1 cellular context compared by ENCODE assay signal in genomic region chr1:32249831-32250525, GRCh38.
TF ChIP-seq lines count a peak whose summit lies in the region.

No MANE protein-coding gene starts in this region.

TF ChIP-seq in HepG2, 621 proteins besides CTCF, POLR2A, EP300 and RAD21 (continued from another document and continues in another):
- TF ChIP-seq ZBTB37 (CRISPR knock-in tag; IDR thresholded peaks at IDR 0.05) (no peak), JUN (CRISPR knock-in tag; IDR thresholded peaks at IDR 0.05) (peak; percentile 90), ZFP36L1 (CRISPR knock-in tag; IDR thresholded peaks at IDR 0.05) (no peak), FUBP1 (CRISPR knock-in tag; IDR thresholded peaks at IDR 0.05; ENCODE audit: borderline replicate concordance) (0 out of 2 replicates have a peak, but pooled peaks have one; percentile 42), ZSCAN5A (CRISPR knock-in tag; IDR thresholded peaks at IDR 0.05; ENCODE audit: borderline replicate concordance) (no peak; the same call in 1 of the 2 replicates), ZNF709 (CRISPR knock-in tag; IDR thresholded peaks at IDR 0.05) (no peak), FOSL1 (CRISPR knock-in tag; IDR thresholded peaks at IDR 0.05; ENCODE audit: borderline replicate concordance) (0 out of 2 replicates have a peak, but pooled peaks have one; percentile 49), FOSL2 (CRISPR knock-in tag; IDR thresholded peaks at IDR 0.05) (peak; percentile 90), ZNF710 (CRISPR knock-in tag; IDR thresholded peaks at IDR 0.05; ENCODE audit: borderline replicate concordance) (peak; percentile 88), NAIF1 (CRISPR knock-in tag; IDR thresholded peaks at IDR 0.05; ENCODE audit: borderline replicate concordance) (no peak), ATF3 (CRISPR knock-in tag; IDR thresholded peaks at IDR 0.05) (peak; percentile 56), ZNF598 (CRISPR knock-in tag; IDR thresholded peaks at IDR 0.05; ENCODE audit: borderline replicate concordance) (peak; percentile 26; the same call in 1 of the 2 replicates), MXD3 (CRISPR knock-in tag; IDR thresholded peaks at IDR 0.05) (no peak), JUNB (CRISPR knock-in tag; IDR thresholded peaks at IDR 0.05; ENCODE audit: borderline replicate concordance) (no peak), NCOR1 (IDR thresholded peaks at IDR 0.05; ENCODE audit: borderline replicate concordance, low read length) (no peak; the same call in 1 of the 2 replicates), GPN1 (CRISPR knock-in tag; IDR thresholded peaks at IDR 0.05; ENCODE audit: borderline replicate concordance) (no peak), KLF15 (CRISPR knock-in tag; IDR thresholded peaks at IDR 0.05; ENCODE audit: borderline replicate concordance) (no peak), SIN3B (IDR thresholded peaks at IDR 0.05; ENCODE audit: low read length) (no peak), ZMYM2 (CRISPR knock-in tag; IDR thresholded peaks at IDR 0.05) (peak; percentile 84), ZNF563 (CRISPR knock-in tag; IDR thresholded peaks at IDR 0.05) (no peak; the same call in 1 of the 2 replicates), PHF21A (CRISPR knock-in tag; IDR thresholded peaks at IDR 0.05) (peak; percentile 92), HES4 (CRISPR knock-in tag; IDR thresholded peaks at IDR 0.05; ENCODE audit: borderline replicate concordance) (no peak), ZNF552 (CRISPR knock-in tag; IDR thresholded peaks at IDR 0.05; ENCODE audit: borderline replicate concordance) (no peak), FOXO1 (CRISPR knock-in tag; IDR thresholded peaks at IDR 0.05) (peak; percentile 72; the same call in 1 of the 2 replicates), CCAR2 (optimal IDR thresholded peaks at IDR 0.05; ENCODE audit: low read depth, low read length) (peak; percentile 38), ZSCAN30 (CRISPR knock-in tag; IDR thresholded peaks at IDR 0.05) (no peak), IRF2 (CRISPR knock-in tag; IDR thresholded peaks at IDR 0.05) (peak; percentile 85), SKI (IDR thresholded peaks at IDR 0.05; ENCODE audit: partially characterized antibody) (peak; percentile 84), ESRRA (CRISPR knock-in tag; IDR thresholded peaks at IDR 0.05; ENCODE audit: low read depth) (peak; percentile 92), ZZZ3 (CRISPR knock-in tag; IDR thresholded peaks at IDR 0.05; ENCODE audit: borderline replicate concordance) (no peak), HNRNPUL1 (IDR thresholded peaks at IDR 0.05; ENCODE audit: low read depth, low read length) (no peak), JARID2 (CRISPR knock-in tag; IDR thresholded peaks at IDR 0.05; ENCODE audit: insufficient replicate concordance) (no peak), CEBPZ (IDR thresholded peaks at IDR 0.05; ENCODE audit: low read length) (no peak), KMT2A (CRISPR knock-in tag; IDR thresholded peaks at IDR 0.05) (peak; percentile 47; the same call in 1 of the 2 replicates), ZNF34 (CRISPR knock-in tag; IDR thresholded peaks at IDR 0.05; ENCODE audit: borderline replicate concordance) (no peak; the same call in 1 of the 2 replicates), ZNF772 (CRISPR knock-in tag; IDR thresholded peaks at IDR 0.05) (no peak), ZNF782 (CRISPR knock-in tag; IDR thresholded peaks at IDR 0.05; ENCODE audit: borderline replicate concordance) (0 out of 2 replicates have a peak, but pooled peaks have one; percentile 19), TCF7 (IDR thresholded peaks at IDR 0.05; ENCODE audit: low read depth) (no peak; the same call in 1 of the 2 replicates), KLF6 (CRISPR knock-in tag; IDR thresholded peaks at IDR 0.05) (no peak), ZNF720 (CRISPR knock-in tag; IDR thresholded peaks at IDR 0.05) (no peak), ZNF207 (IDR thresholded peaks at IDR 0.05; ENCODE audit: borderline replicate concordance) (no peak), POLR2AphosphoS2 (IDR thresholded peaks at IDR 0.05; ENCODE audit: low read depth, low read length) (no peak), ARID2 (CRISPR knock-in tag; IDR thresholded peaks at IDR 0.05; ENCODE audit: borderline replicate concordance) (0 out of 2 replicates have a peak, but pooled peaks have one; percentile 50), PBX2 (CRISPR knock-in tag; IDR thresholded peaks at IDR 0.05) (no peak), SP140L (CRISPR knock-in tag; IDR thresholded peaks at IDR 0.05; ENCODE audit: borderline replicate concordance) (no peak), NCOA2 (CRISPR knock-in tag; IDR thresholded peaks at IDR 0.05) (peak; percentile 88), ZNF878 (CRISPR knock-in tag; IDR thresholded peaks at IDR 0.05) (peak; percentile 60; the same call in 1 of the 2 replicates), PHF5A (CRISPR knock-in tag; IDR thresholded peaks at IDR 0.05; ENCODE audit: low read depth, unreplicated experiment) (no peak), HNRNPL (IDR thresholded peaks at IDR 0.05; ENCODE audit: low read depth, low read length) (no peak), NFE2L2 (IDR thresholded peaks at IDR 0.05; ENCODE audit: low read length) (no peak), SMARCC2 (IDR thresholded peaks at IDR 0.05) (no peak), SMYD3 (CRISPR knock-in tag; IDR thresholded peaks at IDR 0.05) (peak; percentile 86; the same call in 1 of the 2 replicates), ZNF18 (CRISPR knock-in tag; IDR thresholded peaks at IDR 0.05; ENCODE audit: insufficient replicate concordance) (no peak), ZNF883 (CRISPR knock-in tag; IDR thresholded peaks at IDR 0.05; ENCODE audit: not compliant biosample characterization) (no peak), ETS1 (CRISPR knock-in tag; IDR thresholded peaks at IDR 0.05) (no peak), RXRB (CRISPR knock-in tag; IDR thresholded peaks at IDR 0.05; ENCODE audit: borderline replicate concordance) (peak; percentile 97), ZNF761 (CRISPR knock-in tag; conservative IDR thresholded peaks at IDR 0.05) (0 out of 2 replicates have a peak, but pooled peaks have one; percentile 70), BHLHE40 (IDR thresholded peaks at IDR 0.05; ENCODE audit: low read length) (peak; percentile 55), ZNF713 (CRISPR knock-in tag; IDR thresholded peaks at IDR 0.05) (0 out of 2 replicates have a peak, but pooled peaks have one; percentile 48)
